Comparison of ENCODE assay signal across 16 cellular contexts in the genomic region with DNA sequence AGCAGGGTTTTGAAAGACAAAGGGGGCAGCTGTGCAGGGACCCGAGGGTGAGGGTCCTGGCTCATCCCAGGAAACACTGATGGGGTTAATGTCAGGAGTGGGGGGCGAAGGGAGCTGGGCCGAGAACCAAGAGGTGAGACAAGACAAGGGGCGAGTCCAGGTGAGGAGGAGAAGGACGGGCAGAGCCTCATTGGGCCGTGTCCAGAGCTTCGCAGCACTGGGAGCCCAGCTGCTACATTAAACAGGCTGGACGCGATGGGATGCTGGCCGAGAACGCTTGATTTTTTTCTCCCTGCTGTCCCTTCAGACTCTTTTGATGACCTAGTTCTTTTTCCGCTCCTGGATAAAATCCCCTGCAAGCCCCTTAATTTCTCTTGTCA.
A peak's percentile ranks its signal among the peaks of the same experiment; 100 is the strongest.
DNase-seq lines count a peak whose midpoint lies in the region; TF ChIP-seq lines count a peak whose summit lies in the region.
"Had no signal": no experiment of that assay in that cellular context is flagged by ENCODE, and none has a peak within 500 bp of the region (broad histone marks: within the 10 kb centered on the region; RNA-seq: fewer than 3 reads in every experiment).

No MANE protein-coding gene starts in this region.

- H3K9me3 ChIP-seq in esophagus muscularis mucosa (no peaks in the 10 kb centered on the region), ovary (no peaks in the 10 kb centered on the region), A673 (ENCODE audit: low read depth, low read length, poor library complexity, severe bottlenecking) (no peaks in the 10 kb centered on the region)

- H3K36me3 Mint-ChIP-seq in osteocyte (ENCODE audit: unreplicated experiment) (peaks cover 5% of the 10 kb centered on the region), immature natural killer cell (peaks cover 18 to 28% (median 24%) of the 10 kb centered on the region in 3 donors)
- H3K36me3 Mint-ChIP-seq: activated naive CD4-positive, alpha-beta T cell treated with anti-CD3 and anti-CD28 coated beads, Interleukin-2, amount 50 U/mL, for 24 hours had no signal

- H3K4me1 Mint-ChIP-seq in osteocyte (ENCODE audit: unreplicated experiment) (no peaks in the 10 kb centered on the region), immature natural killer cell (peaks cover 10 to 12% of the 10 kb centered on the region in 2 donors)
- H3K4me1 Mint-ChIP-seq: neural crest cell had no signal

- H3K9me3 Mint-ChIP-seq in osteocyte (ENCODE audit: unreplicated experiment) (no peaks in the 10 kb centered on the region), immature natural killer cell (no peaks in the 10 kb centered on the region)
- H3K9me3 Mint-ChIP-seq: activated naive CD4-positive, alpha-beta T cell treated with anti-CD3 and anti-CD28 coated beads, Interleukin-2, amount 50 U/mL, for 24 hours; neural crest cell had no signal

- H3K27me3 Mint-ChIP-seq in osteocyte (ENCODE audit: unreplicated experiment) = no peaks in the 10 kb centered on the region
- peaks cover 0 to 6% (median 4%) of the 10 kb centered on the region in 3 donors for H3K27me3 Mint-ChIP-seq in immature natural killer cell (ENCODE audit: low read depth in 3 of 3)
- H3K27me3 Mint-ChIP-seq: activated naive CD4-positive, alpha-beta T cell treated with anti-CD3 and anti-CD28 coated beads, Interleukin-2, amount 50 U/mL, for 24 hours had no signal

- 12% methylated on average over 12 of the region's 12 CpGs for WGBS in esophagus muscularis mucosa
- 7 to 10% (median 9%) methylated on average over 12 of the region's 12 CpGs for WGBS in ovary, 3 donors

- no peak overlapping the region for H3K4me3 Mint-ChIP-seq in osteocyte (ENCODE audit: unreplicated experiment)
- H3K4me3 Mint-ChIP-seq in immature natural killer cell = no peak overlapping the region
- H3K4me3 Mint-ChIP-seq: activated naive CD4-positive, alpha-beta T cell treated with anti-CD3 and anti-CD28 coated beads, Interleukin-2, amount 50 U/mL, for 24 hours; neural crest cell had no signal

- intact Hi-C loops in esophagus muscularis mucosa (cut with DNase I) (no loop called here), ovary (cut with DNase I) (no loop called here), A673 (cut with micrococcal nuclease; ENCODE audit: unreplicated experiment) (no loop called here)

- POLR2A ChIA-PET in A673 (lab: Charles Lee; ENCODE audit: low non-redundant PET) = no interaction called here

- H3K27ac ChIP-seq in esophagus muscularis mucosa (replicated peaks in 1 of 4) (peak overlapping the region in 1 of 4 donors; percentile 34), ovary (no peak overlapping the region), A673 (ENCODE audit: low read depth, low read length, poor library complexity, severe bottlenecking) (no peak overlapping the region)

- peaks cover 8 to 19% (median 15%) of the 10 kb centered on the region in 4 donors for H3K4me1 ChIP-seq in esophagus muscularis mucosa
- peaks cover 2% of the 10 kb centered on the region for H3K4me1 ChIP-seq in ovary (ENCODE audit: insufficient read depth)
- peaks cover 8% of the 10 kb centered on the region for H3K4me1 ChIP-seq in A673 (ENCODE audit: insufficient read depth, low read length, poor library complexity, severe bottlenecking)

- TF ChIP-seq EP300 in esophagus muscularis mucosa (IDR thresholded peaks at IDR 0.05) (no peak), ovary (IDR thresholded peaks at IDR 0.05) (no peak)

- H3K27me3 ChIP-seq in esophagus muscularis mucosa (no peaks in the 10 kb centered on the region), ovary (no peaks in the 10 kb centered on the region), A673 (replicated peaks; ENCODE audit: insufficient read depth, low read depth, low read length, poor library complexity) (no peaks in the 10 kb centered on the region)

- BruUV-seq in A673 (replicated peaks; lab: Mats Ljungman, UMichigan) = no TSS peak

- no peak for TF ChIP-seq POLR2A in esophagus muscularis mucosa (IDR thresholded peaks at IDR 0.05; ENCODE audit: low read depth)
- no peak for TF ChIP-seq POLR2A in ovary (IDR thresholded peaks at IDR 0.05)

- H3K27ac Mint-ChIP-seq in osteocyte (ENCODE audit: unreplicated experiment) (no peak overlapping the region), immature natural killer cell (no peak overlapping the region)
- H3K27ac Mint-ChIP-seq: activated naive CD4-positive, alpha-beta T cell treated with anti-CD3 and anti-CD28 coated beads, Interleukin-2, amount 50 U/mL, for 24 hours had no signal

- H3K4me3 ChIP-seq in esophagus muscularis mucosa (peak overlapping the region; percentile 23 to 47 (median 38)), ovary (no peak overlapping the region), A673 (ENCODE audit: low read depth, low read length, poor library complexity, severe bottlenecking) (no peak overlapping the region)

- H3K36me3 ChIP-seq in esophagus muscularis mucosa (peaks cover 0 to 21% (median 16%) of the 10 kb centered on the region in 4 donors), ovary (no peaks in the 10 kb centered on the region), A673 (ENCODE audit: insufficient read depth, low read length, poor library complexity, severe bottlenecking) (no peaks in the 10 kb centered on the region)

- peak; percentile 53 for DNase-seq in AG20443 (ENCODE audit: low spot score)
- DNase-seq in NCI-H146 (lab: John Stamatoyannopoulos, UW) = peak; percentile 60
- DNase-seq in esophagus muscularis mucosa (ENCODE audit: extremely low spot score) = no peak
- peak; percentile 53 to 74 (median 59) for DNase-seq in ovary
- DNase-seq in NCI-H2196 (lab: John Stamatoyannopoulos, UW; ENCODE audit: unreplicated experiment) = no peak
- DNase-seq in osteocyte (ENCODE audit: extremely low spot score, unreplicated experiment) = no peak
- DNase-seq in immature natural killer cell = no peak
- no peak for DNase-seq in A673 (ENCODE audit: low spot score)
- DNase-seq: activated CD4-positive, CD25-positive, alpha-beta regulatory T cell treated with anti-CD3 and anti-CD28 coated beads, Interleukin-2, amount 50 U/mL, for 72 hours; activated CD8-positive, alpha-beta memory T cell treated with anti-CD3 and anti-CD28 coated beads, Interleukin-2, amount 50 U/mL, for 4 hours; erythroblast; MM.1S; NCI-H526; T-helper 1 cell had no signal

- TF ChIP-seq CTCF in esophagus muscularis mucosa (IDR thresholded peaks at IDR 0.05) (no peak), ovary (IDR thresholded peaks at IDR 0.05) (no peak), osteocyte (IDR thresholded peaks at IDR 0.05) (no peak), A673 (conservative IDR thresholded peaks at IDR 0.05; ENCODE audit: low read depth, low read length) (no peak)

- CTCF ChIA-PET in A673 (lab: Charles Lee) = no interaction called here

Comparison
In these comparisons a context has a peak if more than half of its experiments do, and no peak if none do; other contexts are left out.
1. DNase-seq: peak in AG20443 (single experiment), NCI-H146 (single experiment) and ovary (5 of 5); none in esophagus muscularis mucosa (single experiment), NCI-H2196 (single experiment), osteocyte (single experiment), immature natural killer cell (0 of 3) and A673 (single experiment).
2. H3K4me3 ChIP-seq: peak in esophagus muscularis mucosa (4 of 4); none in ovary (single experiment) and A673 (single experiment).